In the genomic region with DNA sequence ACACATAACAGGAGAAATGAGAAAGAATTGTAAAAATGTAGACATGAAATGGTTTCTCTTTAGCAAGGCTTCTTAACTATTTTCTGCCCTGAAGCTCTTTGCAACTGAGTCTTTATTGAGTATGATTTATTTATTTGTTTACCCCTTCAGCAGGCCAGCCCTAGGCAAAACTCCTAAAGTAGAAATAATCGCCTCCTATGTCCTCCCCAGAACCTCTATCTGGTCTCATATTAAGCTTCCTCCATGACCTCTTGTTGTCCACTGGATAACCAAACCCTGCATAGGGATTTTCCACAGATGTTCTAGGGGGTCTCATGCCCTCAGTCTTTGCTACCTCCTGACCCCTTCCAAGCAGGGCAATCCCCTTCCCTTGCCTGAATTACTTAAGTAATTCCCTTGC, we compare ENCODE assay signal across 27 cellular contexts.
"Had no signal": no experiment of that assay in that cellular context is flagged by ENCODE, and none has a peak within 500 bp of the region (broad histone marks: within the 10 kb centered on the region; RNA-seq: fewer than 3 reads in every experiment).

No MANE protein-coding gene starts in this region.

- H3K4me3 ChIP-seq: colonic mucosa, gastrocnemius medialis, left lung, lower lobe of right lung, mucosa of descending colon, psoas muscle, sigmoid colon, suprapubic skin, tibial artery, upper lobe of right lung had no signal

- DNase-seq: activated CD4-positive, alpha-beta T cell treated with anti-CD3 and anti-CD28 coated beads for 1 hour; activated CD4-positive, alpha-beta T cell treated with anti-CD3 and anti-CD28 coated beads, Interleukin-2, amount 50 U/mL, for 1 hour; activated CD8-positive, alpha-beta T cell treated with anti-CD3 and anti-CD28 coated beads for 36 hours; activated naive CD8-positive, alpha-beta T cell treated with anti-CD3 and anti-CD28 coated beads, Interleukin-2, amount 50 U/mL, for 24 hours; activated T-cell treated with anti-CD3 and anti-CD28 coated beads, Interleukin-2, amount 50 U/mL, for 48 hours; colonic mucosa; effector CD8-positive, alpha-beta T cell; gastrocnemius medialis; glutamatergic neuron; left lung; lower lobe of right lung; nucleus accumbens; psoas muscle; sigmoid colon; small intestine; stimulated activated CD4-positive, alpha-beta T cell treated with anti-CD3 and anti-CD28 coated beads, Interleukin-1b, Interleukin-23, amount 100 ng/mL, for 48 hours; stimulated activated naive CD4-positive, alpha-beta T cell; tibial artery; upper lobe of right lung had no signal

- H3K79me2 ChIP-seq: parathyroid adenoma had no signal

- H3K4me3 Mint-ChIP-seq: activated CD8-positive, alpha-beta T cell treated with anti-CD3 and anti-CD28 coated beads for 36 hours; activated naive CD4-positive, alpha-beta T cell treated with anti-CD3 and anti-CD28 coated beads, Interleukin-2, amount 50 U/mL, for 24 hours; activated naive CD8-positive, alpha-beta T cell treated with anti-CD3 and anti-CD28 coated beads, Interleukin-2, amount 50 U/mL, for 24 hours; WTC11 had no signal

- H3K4me1 ChIP-seq: colonic mucosa, gastrocnemius medialis, left lung, lower lobe of right lung, parathyroid adenoma, psoas muscle, sigmoid colon, suprapubic skin, tibial artery, upper lobe of right lung had no signal

- H3K27ac ChIP-seq: colonic mucosa, epithelial cell of prostate, gastrocnemius medialis, left lung, lower lobe of right lung, parathyroid adenoma, psoas muscle, sigmoid colon, suprapubic skin, tibial artery, upper lobe of right lung had no signal

- H2AFZ ChIP-seq: parathyroid adenoma had no signal

- H3K27ac Mint-ChIP-seq: activated CD8-positive, alpha-beta T cell treated with anti-CD3 and anti-CD28 coated beads for 36 hours; activated naive CD4-positive, alpha-beta T cell treated with anti-CD3 and anti-CD28 coated beads, Interleukin-2, amount 50 U/mL, for 24 hours; activated naive CD8-positive, alpha-beta T cell treated with anti-CD3 and anti-CD28 coated beads, Interleukin-2, amount 50 U/mL, for 24 hours; activated T-helper 2 cell treated with anti-CD3 and anti-CD28 coated beads, Interferon-gamma antibody, Interleukin-2, Interleukin-4, amounts not matched to agents 10 μg/mL and 5 μg/mL and 100 μg/mL, durations not matched to agents 14 hours and 24 hours and 36 hours; WTC11 had no signal

- ATAC-seq: activated CD8-positive, alpha-beta T cell treated with anti-CD3 and anti-CD28 coated beads for 36 hours; activated naive CD8-positive, alpha-beta T cell treated with anti-CD3 and anti-CD28 coated beads, Interleukin-2, amount 50 U/mL, for 24 hours; gastrocnemius medialis; left lung; lower lobe of right lung; mucosa of descending colon; psoas muscle; upper lobe of right lung had no signal

- H3K9me3 ChIP-seq: colonic mucosa, gastrocnemius medialis, left lung, lower lobe of right lung, mucosa of descending colon, psoas muscle, sigmoid colon, suprapubic skin, tibial artery, upper lobe of right lung had no signal

- H3K4me1 Mint-ChIP-seq: activated naive CD4-positive, alpha-beta T cell treated with anti-CD3 and anti-CD28 coated beads, Interleukin-2, amount 50 U/mL, for 24 hours; activated naive CD8-positive, alpha-beta T cell treated with anti-CD3 and anti-CD28 coated beads, Interleukin-2, amount 50 U/mL, for 24 hours had no signal

- H3K9ac ChIP-seq: parathyroid adenoma had no signal

- H3K36me3 ChIP-seq: colonic mucosa, gastrocnemius medialis, left lung, lower lobe of right lung, sigmoid colon, suprapubic skin, tibial artery, upper lobe of right lung had no signal

- H3K27me3 Mint-ChIP-seq: activated CD8-positive, alpha-beta T cell treated with anti-CD3 and anti-CD28 coated beads for 36 hours; activated naive CD4-positive, alpha-beta T cell treated with anti-CD3 and anti-CD28 coated beads, Interleukin-2, amount 50 U/mL, for 24 hours; activated naive CD8-positive, alpha-beta T cell treated with anti-CD3 and anti-CD28 coated beads, Interleukin-2, amount 50 U/mL, for 24 hours had no signal

- H3K27me3 ChIP-seq: colonic mucosa, gastrocnemius medialis, left lung, sigmoid colon, suprapubic skin, tibial artery, upper lobe of right lung had no signal

- H3K36me3 Mint-ChIP-seq: activated naive CD4-positive, alpha-beta T cell treated with anti-CD3 and anti-CD28 coated beads, Interleukin-2, amount 50 U/mL, for 24 hours; WTC11 had no signal

- H3K9me3 Mint-ChIP-seq: activated CD8-positive, alpha-beta T cell treated with anti-CD3 and anti-CD28 coated beads for 36 hours; activated T-helper 2 cell treated with anti-CD3 and anti-CD28 coated beads, Interferon-gamma antibody, Interleukin-2, Interleukin-4, amounts not matched to agents 10 μg/mL and 5 μg/mL and 100 μg/mL, durations not matched to agents 14 hours and 24 hours and 36 hours; nephron; WTC11 had no signal
